ENCODE assay signal across 1 cellular context in the genomic region with DNA sequence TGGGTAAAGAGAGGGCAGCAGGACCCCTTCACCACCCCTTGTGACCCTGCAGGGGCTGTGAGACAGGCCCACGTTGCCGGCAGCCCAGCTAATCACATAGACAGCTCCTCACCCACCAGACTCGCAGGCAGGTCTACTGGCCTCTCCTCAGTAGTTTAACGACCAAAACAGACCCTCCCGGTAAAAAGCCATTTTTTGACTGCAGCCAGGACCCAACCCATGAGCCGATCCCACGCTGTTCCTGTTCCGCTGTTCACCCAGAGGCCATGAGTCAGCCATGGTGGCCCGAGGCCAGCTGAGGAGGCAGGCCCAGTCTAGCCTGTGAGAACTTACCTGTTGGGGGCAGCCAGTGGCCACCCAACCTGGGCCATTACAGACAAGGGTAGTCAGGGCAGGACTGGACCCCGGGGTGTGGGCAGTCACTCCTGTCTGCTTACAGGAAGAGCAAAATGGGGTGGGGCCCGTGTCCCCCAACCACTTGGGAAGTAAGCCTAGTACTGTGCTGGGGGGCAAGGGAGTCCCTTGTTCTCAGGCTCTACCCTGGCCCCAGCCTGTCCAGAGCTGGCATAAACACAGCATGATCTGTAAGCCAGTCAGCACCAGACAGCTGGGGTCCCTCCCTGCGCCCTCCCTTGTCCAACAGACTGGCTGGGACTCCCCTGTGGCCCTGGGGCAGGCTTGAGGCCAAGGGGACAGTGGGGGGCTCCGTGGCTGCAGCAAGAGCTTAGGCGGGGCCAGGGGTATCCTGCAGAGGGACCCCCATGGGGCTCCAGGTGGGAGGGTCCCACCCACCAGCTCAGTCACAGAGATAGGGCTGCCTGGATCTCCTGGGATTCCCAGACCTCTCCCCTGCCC.
TF ChIP-seq lines count a peak whose summit lies in the region.

No MANE protein-coding gene starts in this region.

TF ChIP-seq in K562, 482 proteins besides CTCF, POLR2A, EP300 and RAD21 (continued from another document and continues in another):
- TF ChIP-seq ZBTB5 (IDR thresholded peaks at IDR 0.05) (no peak), MTA1 (IDR thresholded peaks at IDR 0.05; ENCODE audit: borderline replicate concordance) (no peak), ZNF589 (CRISPR knock-in tag; IDR thresholded peaks at IDR 0.05; ENCODE audit: low read depth) (no peak), ZNF511 (CRISPR knock-in tag; IDR thresholded peaks at IDR 0.05) (no peak), NCOA4 (IDR thresholded peaks at IDR 0.05; ENCODE audit: partially characterized antibody) (no peak), ZKSCAN3 (CRISPR knock-in tag; IDR thresholded peaks at IDR 0.05) (no peak), CREM (IDR thresholded peaks at IDR 0.05; ENCODE audit: low read depth) (no peak), SAP30 (IDR thresholded peaks at IDR 0.05; ENCODE audit: borderline replicate concordance, insufficient read depth, low read depth, low read length, poor library complexity, severe bottlenecking) (no peak), SREBF1 (IDR thresholded peaks at IDR 0.05; ENCODE audit: borderline replicate concordance, low read depth, low read length) (no peak), NFE2 (IDR thresholded peaks at IDR 0.05; ENCODE audit: low read depth) (peak; percentile 69), ZNF217 (CRISPR knock-in tag; IDR thresholded peaks at IDR 0.05) (no peak), SMAD1 (IDR thresholded peaks at IDR 0.05; ENCODE audit: low read depth, low read length, partially characterized antibody) (no peak), ATF7 (IDR thresholded peaks at IDR 0.05) (no peak), SMARCA4 (IDR thresholded peaks at IDR 0.05) (no peak), ZKSCAN1 (IDR thresholded peaks at IDR 0.05; ENCODE audit: low read depth, low read length) (no peak), ZNF699 (CRISPR knock-in tag; IDR thresholded peaks at IDR 0.05; ENCODE audit: insufficient replicate concordance) (no peak), SIRT6 (IDR thresholded peaks at IDR 0.05; ENCODE audit: low read depth, low read length) (no peak), KDM5B (IDR thresholded peaks at IDR 0.05; ENCODE audit: insufficient replicate concordance, low read depth, low read length) (no peak), HDAC2 (IDR thresholded peaks at IDR 0.05) (no peak), EP400 (IDR thresholded peaks at IDR 0.05) (no peak), ZBTB2 (IDR thresholded peaks at IDR 0.05) (no peak), ASH1L (IDR thresholded peaks at IDR 0.05; ENCODE audit: borderline replicate concordance, low read depth, partially characterized antibody) (no peak), KHSRP (IDR thresholded peaks at IDR 0.05) (no peak), PURB (CRISPR knock-in tag; IDR thresholded peaks at IDR 0.05; ENCODE audit: low read depth) (no peak), NELFE (IDR thresholded peaks at IDR 0.05; ENCODE audit: insufficient read depth, insufficient read length) (no peak), NR0B1 (IDR thresholded peaks at IDR 0.05; ENCODE audit: partially characterized antibody) (no peak)
- TF ChIP-seq, protein P1, sequence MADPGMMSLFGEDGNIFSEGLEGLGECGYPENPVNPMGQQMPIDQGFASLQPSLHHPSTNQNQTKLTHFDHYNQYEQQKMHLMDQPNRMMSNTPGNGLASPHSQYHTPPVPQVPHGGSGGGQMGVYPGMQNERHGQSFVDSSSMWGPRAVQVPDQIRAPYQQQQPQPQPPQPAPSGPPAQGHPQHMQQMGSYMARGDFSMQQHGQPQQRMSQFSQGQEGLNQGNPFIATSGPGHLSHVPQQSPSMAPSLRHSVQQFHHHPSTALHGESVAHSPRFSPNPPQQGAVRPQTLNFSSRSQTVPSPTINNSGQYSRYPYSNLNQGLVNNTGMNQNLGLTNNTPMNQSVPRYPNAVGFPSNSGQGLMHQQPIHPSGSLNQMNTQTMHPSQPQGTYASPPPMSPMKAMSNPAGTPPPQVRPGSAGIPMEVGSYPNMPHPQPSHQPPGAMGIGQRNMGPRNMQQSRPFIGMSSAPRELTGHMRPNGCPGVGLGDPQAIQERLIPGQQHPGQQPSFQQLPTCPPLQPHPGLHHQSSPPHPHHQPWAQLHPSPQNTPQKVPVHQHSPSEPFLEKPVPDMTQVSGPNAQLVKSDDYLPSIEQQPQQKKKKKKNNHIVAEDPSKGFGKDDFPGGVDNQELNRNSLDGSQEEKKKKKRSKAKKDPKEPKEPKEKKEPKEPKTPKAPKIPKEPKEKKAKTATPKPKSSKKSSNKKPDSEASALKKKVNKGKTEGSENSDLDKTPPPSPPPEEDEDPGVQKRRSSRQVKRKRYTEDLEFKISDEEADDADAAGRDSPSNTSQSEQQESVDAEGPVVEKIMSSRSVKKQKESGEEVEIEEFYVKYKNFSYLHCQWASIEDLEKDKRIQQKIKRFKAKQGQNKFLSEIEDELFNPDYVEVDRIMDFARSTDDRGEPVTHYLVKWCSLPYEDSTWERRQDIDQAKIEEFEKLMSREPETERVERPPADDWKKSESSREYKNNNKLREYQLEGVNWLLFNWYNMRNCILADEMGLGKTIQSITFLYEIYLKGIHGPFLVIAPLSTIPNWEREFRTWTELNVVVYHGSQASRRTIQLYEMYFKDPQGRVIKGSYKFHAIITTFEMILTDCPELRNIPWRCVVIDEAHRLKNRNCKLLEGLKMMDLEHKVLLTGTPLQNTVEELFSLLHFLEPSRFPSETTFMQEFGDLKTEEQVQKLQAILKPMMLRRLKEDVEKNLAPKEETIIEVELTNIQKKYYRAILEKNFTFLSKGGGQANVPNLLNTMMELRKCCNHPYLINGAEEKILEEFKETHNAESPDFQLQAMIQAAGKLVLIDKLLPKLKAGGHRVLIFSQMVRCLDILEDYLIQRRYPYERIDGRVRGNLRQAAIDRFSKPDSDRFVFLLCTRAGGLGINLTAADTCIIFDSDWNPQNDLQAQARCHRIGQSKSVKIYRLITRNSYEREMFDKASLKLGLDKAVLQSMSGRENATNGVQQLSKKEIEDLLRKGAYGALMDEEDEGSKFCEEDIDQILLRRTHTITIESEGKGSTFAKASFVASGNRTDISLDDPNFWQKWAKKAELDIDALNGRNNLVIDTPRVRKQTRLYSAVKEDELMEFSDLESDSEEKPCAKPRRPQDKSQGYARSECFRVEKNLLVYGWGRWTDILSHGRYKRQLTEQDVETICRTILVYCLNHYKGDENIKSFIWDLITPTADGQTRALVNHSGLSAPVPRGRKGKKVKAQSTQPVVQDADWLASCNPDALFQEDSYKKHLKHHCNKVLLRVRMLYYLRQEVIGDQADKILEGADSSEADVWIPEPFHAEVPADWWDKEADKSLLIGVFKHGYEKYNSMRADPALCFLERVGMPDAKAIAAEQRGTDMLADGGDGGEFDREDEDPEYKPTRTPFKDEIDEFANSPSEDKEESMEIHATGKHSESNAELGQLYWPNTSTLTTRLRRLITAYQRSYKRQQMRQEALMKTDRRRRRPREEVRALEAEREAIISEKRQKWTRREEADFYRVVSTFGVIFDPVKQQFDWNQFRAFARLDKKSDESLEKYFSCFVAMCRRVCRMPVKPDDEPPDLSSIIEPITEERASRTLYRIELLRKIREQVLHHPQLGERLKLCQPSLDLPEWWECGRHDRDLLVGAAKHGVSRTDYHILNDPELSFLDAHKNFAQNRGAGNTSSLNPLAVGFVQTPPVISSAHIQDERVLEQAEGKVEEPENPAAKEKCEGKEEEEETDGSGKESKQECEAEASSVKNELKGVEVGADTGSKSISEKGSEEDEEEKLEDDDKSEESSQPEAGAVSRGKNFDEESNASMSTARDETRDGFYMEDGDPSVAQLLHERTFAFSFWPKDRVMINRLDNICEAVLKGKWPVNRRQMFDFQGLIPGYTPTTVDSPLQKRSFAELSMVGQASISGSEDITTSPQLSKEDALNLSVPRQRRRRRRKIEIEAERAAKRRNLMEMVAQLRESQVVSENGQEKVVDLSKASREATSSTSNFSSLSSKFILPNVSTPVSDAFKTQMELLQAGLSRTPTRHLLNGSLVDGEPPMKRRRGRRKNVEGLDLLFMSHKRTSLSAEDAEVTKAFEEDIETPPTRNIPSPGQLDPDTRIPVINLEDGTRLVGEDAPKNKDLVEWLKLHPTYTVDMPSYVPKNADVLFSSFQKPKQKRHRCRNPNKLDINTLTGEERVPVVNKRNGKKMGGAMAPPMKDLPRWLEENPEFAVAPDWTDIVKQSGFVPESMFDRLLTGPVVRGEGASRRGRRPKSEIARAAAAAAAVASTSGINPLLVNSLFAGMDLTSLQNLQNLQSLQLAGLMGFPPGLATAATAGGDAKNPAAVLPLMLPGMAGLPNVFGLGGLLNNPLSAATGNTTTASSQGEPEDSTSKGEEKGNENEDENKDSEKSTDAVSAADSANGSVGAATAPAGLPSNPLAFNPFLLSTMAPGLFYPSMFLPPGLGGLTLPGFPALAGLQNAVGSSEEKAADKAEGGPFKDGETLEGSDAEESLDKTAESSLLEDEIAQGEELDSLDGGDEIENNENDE (IDR thresholded peaks at IDR 0.05; ENCODE audit: low read depth, low read length), result no peak
- TF ChIP-seq, protein P2, sequence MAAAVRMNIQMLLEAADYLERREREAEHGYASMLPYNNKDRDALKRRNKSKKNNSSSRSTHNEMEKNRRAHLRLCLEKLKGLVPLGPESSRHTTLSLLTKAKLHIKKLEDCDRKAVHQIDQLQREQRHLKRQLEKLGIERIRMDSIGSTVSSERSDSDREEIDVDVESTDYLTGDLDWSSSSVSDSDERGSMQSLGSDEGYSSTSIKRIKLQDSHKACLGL (CRISPR knock-in tag; IDR thresholded peaks at IDR 0.05; ENCODE audit: borderline replicate concordance, poor library complexity, severe bottlenecking), result no peak
- TF ChIP-seq, protein P3, sequence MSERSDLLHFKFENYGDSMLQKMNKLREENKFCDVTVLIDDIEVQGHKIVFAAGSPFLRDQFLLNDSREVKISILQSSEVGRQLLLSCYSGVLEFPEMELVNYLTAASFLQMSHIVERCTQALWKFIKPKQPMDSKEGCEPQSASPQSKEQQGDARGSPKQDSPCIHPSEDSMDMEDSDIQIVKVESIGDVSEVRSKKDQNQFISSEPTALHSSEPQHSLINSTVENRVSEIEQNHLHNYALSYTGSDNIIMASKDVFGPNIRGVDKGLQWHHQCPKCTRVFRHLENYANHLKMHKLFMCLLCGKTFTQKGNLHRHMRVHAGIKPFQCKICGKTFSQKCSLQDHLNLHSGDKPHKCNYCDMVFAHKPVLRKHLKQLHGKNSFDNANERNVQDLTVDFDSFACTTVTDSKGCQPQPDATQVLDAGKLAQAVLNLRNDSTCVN (CRISPR knock-in tag; IDR thresholded peaks at IDR 0.05), result no peak
- TF ChIP-seq, protein P4, sequence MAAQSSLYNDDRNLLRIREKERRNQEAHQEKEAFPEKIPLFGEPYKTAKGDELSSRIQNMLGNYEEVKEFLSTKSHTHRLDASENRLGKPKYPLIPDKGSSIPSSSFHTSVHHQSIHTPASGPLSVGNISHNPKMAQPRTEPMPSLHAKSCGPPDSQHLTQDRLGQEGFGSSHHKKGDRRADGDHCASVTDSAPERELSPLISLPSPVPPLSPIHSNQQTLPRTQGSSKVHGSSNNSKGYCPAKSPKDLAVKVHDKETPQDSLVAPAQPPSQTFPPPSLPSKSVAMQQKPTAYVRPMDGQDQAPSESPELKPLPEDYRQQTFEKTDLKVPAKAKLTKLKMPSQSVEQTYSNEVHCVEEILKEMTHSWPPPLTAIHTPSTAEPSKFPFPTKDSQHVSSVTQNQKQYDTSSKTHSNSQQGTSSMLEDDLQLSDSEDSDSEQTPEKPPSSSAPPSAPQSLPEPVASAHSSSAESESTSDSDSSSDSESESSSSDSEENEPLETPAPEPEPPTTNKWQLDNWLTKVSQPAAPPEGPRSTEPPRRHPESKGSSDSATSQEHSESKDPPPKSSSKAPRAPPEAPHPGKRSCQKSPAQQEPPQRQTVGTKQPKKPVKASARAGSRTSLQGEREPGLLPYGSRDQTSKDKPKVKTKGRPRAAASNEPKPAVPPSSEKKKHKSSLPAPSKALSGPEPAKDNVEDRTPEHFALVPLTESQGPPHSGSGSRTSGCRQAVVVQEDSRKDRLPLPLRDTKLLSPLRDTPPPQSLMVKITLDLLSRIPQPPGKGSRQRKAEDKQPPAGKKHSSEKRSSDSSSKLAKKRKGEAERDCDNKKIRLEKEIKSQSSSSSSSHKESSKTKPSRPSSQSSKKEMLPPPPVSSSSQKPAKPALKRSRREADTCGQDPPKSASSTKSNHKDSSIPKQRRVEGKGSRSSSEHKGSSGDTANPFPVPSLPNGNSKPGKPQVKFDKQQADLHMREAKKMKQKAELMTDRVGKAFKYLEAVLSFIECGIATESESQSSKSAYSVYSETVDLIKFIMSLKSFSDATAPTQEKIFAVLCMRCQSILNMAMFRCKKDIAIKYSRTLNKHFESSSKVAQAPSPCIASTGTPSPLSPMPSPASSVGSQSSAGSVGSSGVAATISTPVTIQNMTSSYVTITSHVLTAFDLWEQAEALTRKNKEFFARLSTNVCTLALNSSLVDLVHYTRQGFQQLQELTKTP (IDR thresholded peaks at IDR 0.05; ENCODE audit: low read depth in 1 of 2, partially characterized antibody in 2 of 2), result no peak
